15 cellular contexts compared by ENCODE assay signal in genomic region chr2:203891474-203891873, GRCh38. TPM values are rescaled to one million over a fixed set of nuclear protein-coding genes. Genes with fewer than 3 reads are reported as not detected.
A peak's percentile ranks its signal among the peaks of the same experiment; 100 is the strongest.
DNase-seq lines count a peak whose midpoint lies in the region; ATAC-seq, FAIRE-seq and TF ChIP-seq lines count a peak whose summit lies in the region.
"Had no signal": no experiment of that assay in that cellular context is flagged by ENCODE, and none has a peak within 500 bp of the region (broad histone marks: within the 10 kb centered on the region; RNA-seq: fewer than 3 reads in every experiment).

No MANE protein-coding gene starts in this region.

- no peak for TF ChIP-seq POLR2A in HepG2 (IDR thresholded peaks at IDR 0.05; ENCODE audit: insufficient read depth in 1 of 2, low read depth in 2 of 2, low read length in 2 of 2)

- H3K4me3 Mint-ChIP-seq in HFFc6, result no peak overlapping the region
- H3K4me3 Mint-ChIP-seq: CD8-positive, alpha-beta memory T cell; WTC11 had no signal

- POLR2A ChIA-PET in HepG2 (lab: Yijun Ruan, JAX), result no interaction called here

- H3K36me3 Mint-ChIP-seq in HFFc6 (ENCODE audit: low read depth), result no peaks in the 10 kb centered on the region
- H3K36me3 Mint-ChIP-seq: WTC11 had no signal

- no peaks in the 10 kb centered on the region for H4K20me1 ChIP-seq in HepG2 (ENCODE audit: insufficient read depth, low read length)

- no TSS peak for BruUV-seq in HepG2 (replicated peaks; lab: Mats Ljungman, UMichigan)

- H3K4me1 Mint-ChIP-seq in HFFc6 (ENCODE audit: low read depth), result 0 out of 2 replicates have a peak, but pooled peaks cover 4% of the 10 kb centered on the region

- no peak overlapping the region for H2AFZ ChIP-seq in HepG2 (ENCODE audit: low read length)

- H3K79me2 ChIP-seq in HepG2 (ENCODE audit: insufficient read depth, low read length), result no peaks in the 10 kb centered on the region

- intact Hi-C loops in HepG2 (cut with micrococcal nuclease; ENCODE audit: unreplicated experiment), result no loop called here

- no peak overlapping the region for H3K27ac ChIP-seq in HepG2 (ENCODE audit: extremely low read length, insufficient read depth, low read length)
- H3K27ac ChIP-seq: brain microvascular endothelial cell, ovary had no signal

- DNase-seq in AG10803 (ENCODE audit: low read depth) (peak; percentile 14), HFFc6 (peak; percentile 2), HepG2 (ENCODE audit: low spot score) (no peak), NAMALWA (ENCODE audit: low spot score) (no peak)
- DNase-seq in activated T-cell treated with anti-CD3 and anti-CD28 coated beads, Interleukin-2, amount 50 U/mL, for 48 hours, result peak; percentile 74 to 75
- DNase-seq: brain microvascular endothelial cell; CD8-positive, alpha-beta memory T cell; NCI-H1694; ovary had no signal

- WGBS in HepG2 (ENCODE audit: low lambda C conversion rate), result 53% methylated on average over 2 of the region's 2 CpGs

- H3K9me3 ChIP-seq in HepG2 (ENCODE audit: low read length), result no peaks in the 10 kb centered on the region
- H3K9me3 ChIP-seq: ovary had no signal

- CTCF ChIA-PET in HepG2 (lab: Yijun Ruan, JAX; ENCODE audit: low intra/inter-chr PET ratio, low total read pairs), result no interaction called here

- H3K9me3 Mint-ChIP-seq in HFFc6, result no peaks in the 10 kb centered on the region
- H3K9me3 Mint-ChIP-seq: CD8-positive, alpha-beta memory T cell had no signal

- TF ChIP-seq EP300 in HepG2 (IDR thresholded peaks at IDR 0.05; ENCODE audit: low read depth in 2 of 2, low read length in 2 of 2) (no peak), HepG2 (CRISPR knock-in tag; IDR thresholded peaks at IDR 0.05; ENCODE audit: borderline replicate concordance) (no peak)

- ATAC-seq in HepG2 (no peak), GM18873 (IDR thresholded peaks at IDR 0.05; ENCODE audit: low FRiP score, unreplicated experiment) (no peak), GM21529 (IDR thresholded peaks at IDR 0.05; ENCODE audit: unreplicated experiment) (no peak), GM18502 (IDR thresholded peaks at IDR 0.05; ENCODE audit: poor library complexity, unreplicated experiment) (no peak)
- ATAC-seq: Panc1, WTC11 had no signal

- H3K9ac ChIP-seq in HepG2 (ENCODE audit: insufficient read depth, low read depth, low read length), result no peak overlapping the region

- no peaks in the 10 kb centered on the region for H3K4me1 ChIP-seq in HepG2 (ENCODE audit: insufficient read depth, low read length)

- TF ChIP-seq CTCF in AG10803 (conservative IDR thresholded peaks at IDR 0.05; ENCODE audit: low read length) (no peak), HFFc6 (IDR thresholded peaks at IDR 0.05) (no peak), HepG2 (CRISPR knock-in tag; IDR thresholded peaks at IDR 0.05) (no peak)

- no peak overlapping the region for H3K27ac Mint-ChIP-seq in HFFc6
- H3K27ac Mint-ChIP-seq: CD8-positive, alpha-beta memory T cell; WTC11 had no signal

- no peak overlapping the region for H3K4me2 ChIP-seq in HepG2 (ENCODE audit: low read depth, low read length)

- no peaks in the 10 kb centered on the region; a peak in 1 of 5 replicates for H3K27me3 ChIP-seq in HepG2 (ENCODE audit: control insufficient read depth in 1 of 2, insufficient read depth in 2 of 2, low read length in 2 of 2)
- H3K27me3 ChIP-seq: brain microvascular endothelial cell, ovary had no signal

- no peak overlapping the region for H3K4me3 ChIP-seq in AG10803 (ENCODE audit: low read length)
- H3K4me3 ChIP-seq in HepG2 (replicated peaks in 1 of 3; ENCODE audit: insufficient read depth in 1 of 3, low read depth in 2 of 3, low read length in 3 of 3), result no peak overlapping the region
- H3K4me3 ChIP-seq: ovary had no signal

- FAIRE-seq in HepG2 (lab: Jason Lieb, UNC), result no peak

- no peak for TF ChIP-seq RAD21 in HepG2 (CRISPR knock-in tag; IDR thresholded peaks at IDR 0.05)

- no peaks in the 10 kb centered on the region for H3K36me3 ChIP-seq in HepG2 (replicated peaks in 1 of 2; ENCODE audit: control insufficient read depth in 1 of 2, insufficient read depth in 2 of 2, low read length in 2 of 2)
- H3K36me3 ChIP-seq: brain microvascular endothelial cell, ovary had no signal

- H3K27me3 Mint-ChIP-seq in HFFc6 (ENCODE audit: insufficient read depth), result peaks cover 7% of the 10 kb centered on the region

- in situ Hi-C loops in HepG2 (cut with HindIII; ENCODE audit: extremely low pct_ligation_motif_present, low pct_unique_long_range_greater_than_20kb), result no loop called here

TF ChIP-seq in HepG2, 621 proteins besides CTCF, POLR2A, EP300 and RAD21:
- TF ChIP-seq ZNF362 (CRISPR knock-in tag; IDR thresholded peaks at IDR 0.05; ENCODE audit: borderline replicate concordance) (no peak), CEBPB (IDR thresholded peaks at IDR 0.05; ENCODE audit: borderline replicate concordance, low read depth, low read length) (peak; percentile 49; the same call in 1 of the 2 replicates)

RNA-seq across cellular contexts. Expression of gene CTLA4, which starts 23.9 kb away (rescaled TPM):
- not detected for total RNA-seq in HFFc6 (2021; fragmentation: NEBNext Ultra II Directional; extraction: Animal tissue kit (Norgen Biotek cat#: 25700))
- not detected in 2 replicates for total RNA-seq in HepG2 (2016; rRNA removed; fragmentation: Illumina TruSeq; extraction: Trizol)
- not detected in 2 replicates for total RNA-seq in HepG2 (2016; cell fraction: cytosol; rRNA removed; fragmentation: Illumina TruSeq; extraction: Trizol; ENCODE audit: low read depth)
- 0.04 TPM in 1 of 2 replicates, not detected in the other for total RNA-seq in HepG2 (2016; cell fraction: insoluble cytoplasmic fraction; rRNA removed; fragmentation: Illumina TruSeq; extraction: Trizol)
- not detected in 2 replicates for total RNA-seq in HepG2 (2016; cell fraction: membrane; rRNA removed; fragmentation: Illumina TruSeq; extraction: Trizol)
- not detected in 2 replicates for total RNA-seq in HepG2 (2016; cell fraction: nucleus; rRNA removed; fragmentation: Illumina TruSeq; extraction: Trizol)
- polyA plus RNA-seq in HepG2 (2011; rRNA removed), result 0.16 TPM in 1 of 2 replicates, not detected in the other
- polyA plus RNA-seq in HepG2 (2011; cell fraction: cytosol; rRNA removed), result not detected in 2 replicates
- polyA plus RNA-seq in HepG2 (2011; cell fraction: nucleus; rRNA removed), result 0.32 and 0.40 TPM in 2 replicates
- 0.15 TPM in 1 of 2 replicates, not detected in the other for polyA plus RNA-seq in HepG2 (2012)
- polyA plus RNA-seq in HepG2 (2016; cell fraction: cytosol; fragmentation: Illumina TruSeq; extraction: Trizol; ENCODE audit: low read depth), result not detected in 2 replicates
- polyA plus RNA-seq in HepG2 (2016; cell fraction: insoluble cytoplasmic fraction; fragmentation: Illumina TruSeq; extraction: Trizol; ENCODE audit: low read depth), result 0.14 TPM in 1 of 2 replicates, not detected in the other
- not detected in 2 replicates for polyA plus RNA-seq in HepG2 (2016; cell fraction: membrane; fragmentation: Illumina TruSeq; extraction: Trizol; ENCODE audit: low read depth)
- polyA plus RNA-seq in HepG2 (2016; cell fraction: nucleus; fragmentation: Illumina TruSeq; extraction: Trizol; ENCODE audit: insufficient read depth, low read depth), result 0.31 TPM in 1 of 2 replicates, not detected in the other
- not detected in 2 replicates for polyA minus RNA-seq in HepG2 (2011; rRNA and poly(A)+ RNA removed; ENCODE audit: low replicate concordance)
- polyA minus RNA-seq in HepG2 (2011; cell fraction: cytosol; rRNA and poly(A)+ RNA removed), result not detected in 2 replicates
- not detected in 2 replicates for polyA minus RNA-seq in HepG2 (2011; cell fraction: nucleus; rRNA and poly(A)+ RNA removed)
- total RNA-seq: kidney epithelial cell had no signal

RNA-seq across cellular contexts. Expression of gene ICOS, which starts 45.1 kb away (rescaled TPM):
- not detected for total RNA-seq in HFFc6 (2021; fragmentation: NEBNext Ultra II Directional; extraction: Animal tissue kit (Norgen Biotek cat#: 25700))
- not detected in 2 replicates for total RNA-seq in HepG2 (2016; rRNA removed; fragmentation: Illumina TruSeq; extraction: Trizol)
- not detected in 2 replicates for total RNA-seq in HepG2 (2016; cell fraction: cytosol; rRNA removed; fragmentation: Illumina TruSeq; extraction: Trizol; ENCODE audit: low read depth)
- total RNA-seq in HepG2 (2016; cell fraction: insoluble cytoplasmic fraction; rRNA removed; fragmentation: Illumina TruSeq; extraction: Trizol), result not detected in 2 replicates
- total RNA-seq in HepG2 (2016; cell fraction: membrane; rRNA removed; fragmentation: Illumina TruSeq; extraction: Trizol), result not detected in 2 replicates
- total RNA-seq in HepG2 (2016; cell fraction: nucleus; rRNA removed; fragmentation: Illumina TruSeq; extraction: Trizol), result not detected in 2 replicates
- 0.03 TPM in 1 of 2 replicates, not detected in the other for polyA plus RNA-seq in HepG2 (2011; rRNA removed)
- not detected in 2 replicates for polyA plus RNA-seq in HepG2 (2011; cell fraction: cytosol; rRNA removed)
- polyA plus RNA-seq in HepG2 (2011; cell fraction: nucleus; rRNA removed), result not detected in 2 replicates
- not detected in 2 replicates for polyA plus RNA-seq in HepG2 (2012)
- not detected in 2 replicates for polyA plus RNA-seq in HepG2 (2016; cell fraction: cytosol; fragmentation: Illumina TruSeq; extraction: Trizol; ENCODE audit: low read depth)
- not detected in 2 replicates for polyA plus RNA-seq in HepG2 (2016; cell fraction: insoluble cytoplasmic fraction; fragmentation: Illumina TruSeq; extraction: Trizol; ENCODE audit: low read depth)
- polyA plus RNA-seq in HepG2 (2016; cell fraction: membrane; fragmentation: Illumina TruSeq; extraction: Trizol; ENCODE audit: low read depth), result not detected in 2 replicates
- not detected in 2 replicates for polyA plus RNA-seq in HepG2 (2016; cell fraction: nucleus; fragmentation: Illumina TruSeq; extraction: Trizol; ENCODE audit: insufficient read depth, low read depth)
- not detected in 2 replicates for polyA minus RNA-seq in HepG2 (2011; rRNA and poly(A)+ RNA removed; ENCODE audit: low replicate concordance)
- polyA minus RNA-seq in HepG2 (2011; cell fraction: cytosol; rRNA and poly(A)+ RNA removed), result not detected in 2 replicates
- polyA minus RNA-seq in HepG2 (2011; cell fraction: nucleus; rRNA and poly(A)+ RNA removed), result not detected in 2 replicates
- total RNA-seq: kidney epithelial cell had no signal

Comparison
In these comparisons a context has a peak if more than half of its experiments do, and no peak if none do; other contexts are left out.
1. DNase-seq: peak in AG10803 (single experiment), HFFc6 (single experiment) and activated T-cell treated with anti-CD3 and anti-CD28 coated beads, Interleukin-2, amount 50 U/mL, for 48 hours (2 of 2); none in HepG2 (single experiment) and NAMALWA (single experiment).